1 cellular context compared by ENCODE assay signal in the genomic region with DNA sequence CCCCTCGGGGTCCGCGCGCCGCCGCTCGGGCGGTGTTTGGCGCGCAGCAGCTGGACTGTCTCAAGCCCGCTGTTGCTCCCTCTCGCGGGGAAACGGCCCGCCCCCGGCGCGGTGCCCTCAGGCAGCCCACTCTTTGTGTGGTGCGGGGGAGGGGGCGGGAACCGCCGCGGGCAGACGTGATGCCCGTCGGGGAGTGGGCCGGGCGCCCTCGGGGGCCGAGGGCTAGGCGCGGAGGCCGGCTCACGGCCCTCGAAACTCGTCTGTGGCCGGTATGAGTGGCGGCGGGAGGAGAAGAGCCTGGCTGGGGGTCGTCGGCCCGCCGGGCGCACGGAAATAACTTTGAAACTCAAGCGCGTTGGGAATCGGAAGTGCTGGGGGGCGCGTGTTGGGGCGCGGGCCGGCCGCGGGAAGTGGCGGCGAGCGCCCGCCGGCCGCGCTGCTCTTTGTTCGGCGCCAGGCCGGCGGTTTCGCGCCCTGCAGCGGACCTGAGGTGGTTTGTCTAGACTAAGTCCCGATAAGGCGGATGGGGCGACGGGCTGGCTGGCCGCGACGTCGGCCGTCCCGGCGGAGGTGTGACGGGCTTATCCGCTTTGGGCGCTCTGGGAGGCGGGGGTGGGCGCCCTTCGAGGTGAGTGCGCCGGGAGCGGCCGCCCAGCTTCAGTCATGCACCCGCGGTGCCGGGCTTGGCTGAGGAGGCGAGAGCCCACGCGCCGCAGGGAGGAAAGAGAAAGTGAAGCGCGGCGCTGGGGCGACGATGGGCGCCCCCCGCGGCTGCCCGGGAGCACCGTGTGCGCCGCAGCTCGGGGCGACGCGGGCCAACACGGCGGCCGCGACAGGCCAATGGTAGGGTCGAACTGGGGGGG.
TF ChIP-seq lines count a peak whose summit lies in the region.

No MANE protein-coding gene starts in this region.

TF ChIP-seq in HepG2, 621 proteins besides CTCF, POLR2A, EP300 and RAD21 (continued from another document and continues in another):
- TF ChIP-seq, protein P1, sequence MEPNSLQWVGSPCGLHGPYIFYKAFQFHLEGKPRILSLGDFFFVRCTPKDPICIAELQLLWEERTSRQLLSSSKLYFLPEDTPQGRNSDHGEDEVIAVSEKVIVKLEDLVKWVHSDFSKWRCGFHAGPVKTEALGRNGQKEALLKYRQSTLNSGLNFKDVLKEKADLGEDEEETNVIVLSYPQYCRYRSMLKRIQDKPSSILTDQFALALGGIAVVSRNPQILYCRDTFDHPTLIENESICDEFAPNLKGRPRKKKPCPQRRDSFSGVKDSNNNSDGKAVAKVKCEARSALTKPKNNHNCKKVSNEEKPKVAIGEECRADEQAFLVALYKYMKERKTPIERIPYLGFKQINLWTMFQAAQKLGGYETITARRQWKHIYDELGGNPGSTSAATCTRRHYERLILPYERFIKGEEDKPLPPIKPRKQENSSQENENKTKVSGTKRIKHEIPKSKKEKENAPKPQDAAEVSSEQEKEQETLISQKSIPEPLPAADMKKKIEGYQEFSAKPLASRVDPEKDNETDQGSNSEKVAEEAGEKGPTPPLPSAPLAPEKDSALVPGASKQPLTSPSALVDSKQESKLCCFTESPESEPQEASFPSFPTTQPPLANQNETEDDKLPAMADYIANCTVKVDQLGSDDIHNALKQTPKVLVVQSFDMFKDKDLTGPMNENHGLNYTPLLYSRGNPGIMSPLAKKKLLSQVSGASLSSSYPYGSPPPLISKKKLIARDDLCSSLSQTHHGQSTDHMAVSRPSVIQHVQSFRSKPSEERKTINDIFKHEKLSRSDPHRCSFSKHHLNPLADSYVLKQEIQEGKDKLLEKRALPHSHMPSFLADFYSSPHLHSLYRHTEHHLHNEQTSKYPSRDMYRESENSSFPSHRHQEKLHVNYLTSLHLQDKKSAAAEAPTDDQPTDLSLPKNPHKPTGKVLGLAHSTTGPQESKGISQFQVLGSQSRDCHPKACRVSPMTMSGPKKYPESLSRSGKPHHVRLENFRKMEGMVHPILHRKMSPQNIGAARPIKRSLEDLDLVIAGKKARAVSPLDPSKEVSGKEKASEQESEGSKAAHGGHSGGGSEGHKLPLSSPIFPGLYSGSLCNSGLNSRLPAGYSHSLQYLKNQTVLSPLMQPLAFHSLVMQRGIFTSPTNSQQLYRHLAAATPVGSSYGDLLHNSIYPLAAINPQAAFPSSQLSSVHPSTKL (CRISPR knock-in tag; IDR thresholded peaks at IDR 0.05) = no peak
- TF ChIP-seq ZFX (CRISPR knock-in tag; IDR thresholded peaks at IDR 0.05; ENCODE audit: low read depth) = no peak; the same call in 1 of the 2 replicates
- no peak for TF ChIP-seq BCL6 (CRISPR knock-in tag; IDR thresholded peaks at IDR 0.05)
- TF ChIP-seq, protein P2, sequence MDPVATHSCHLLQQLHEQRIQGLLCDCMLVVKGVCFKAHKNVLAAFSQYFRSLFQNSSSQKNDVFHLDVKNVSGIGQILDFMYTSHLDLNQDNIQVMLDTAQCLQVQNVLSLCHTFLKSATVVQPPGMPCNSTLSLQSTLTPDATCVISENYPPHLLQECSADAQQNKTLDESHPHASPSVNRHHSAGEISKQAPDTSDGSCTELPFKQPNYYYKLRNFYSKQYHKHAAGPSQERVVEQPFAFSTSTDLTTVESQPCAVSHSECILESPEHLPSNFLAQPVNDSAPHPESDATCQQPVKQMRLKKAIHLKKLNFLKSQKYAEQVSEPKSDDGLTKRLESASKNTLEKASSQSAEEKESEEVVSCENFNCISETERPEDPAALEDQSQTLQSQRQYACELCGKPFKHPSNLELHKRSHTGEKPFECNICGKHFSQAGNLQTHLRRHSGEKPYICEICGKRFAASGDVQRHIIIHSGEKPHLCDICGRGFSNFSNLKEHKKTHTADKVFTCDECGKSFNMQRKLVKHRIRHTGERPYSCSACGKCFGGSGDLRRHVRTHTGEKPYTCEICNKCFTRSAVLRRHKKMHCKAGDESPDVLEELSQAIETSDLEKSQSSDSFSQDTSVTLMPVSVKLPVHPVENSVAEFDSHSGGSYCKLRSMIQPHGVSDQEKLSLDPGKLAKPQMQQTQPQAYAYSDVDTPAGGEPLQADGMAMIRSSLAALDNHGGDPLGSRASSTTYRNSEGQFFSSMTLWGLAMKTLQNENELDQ (CRISPR knock-in tag; IDR thresholded peaks at IDR 0.05; ENCODE audit: borderline replicate concordance) = no peak
- no peak for TF ChIP-seq ZZZ3 (CRISPR knock-in tag; IDR thresholded peaks at IDR 0.05; ENCODE audit: borderline replicate concordance)
- no peak; the same call in 1 of the 2 replicates for TF ChIP-seq GLI4 (CRISPR knock-in tag; IDR thresholded peaks at IDR 0.05; ENCODE audit: borderline replicate concordance)
- no peak; the same call in 1 of the 2 replicates for TF ChIP-seq ZNF570 (CRISPR knock-in tag; IDR thresholded peaks at IDR 0.05; ENCODE audit: borderline replicate concordance)
- no peak for TF ChIP-seq ZNF12 (CRISPR knock-in tag; IDR thresholded peaks at IDR 0.05)
- TF ChIP-seq TEAD3 (CRISPR knock-in tag; optimal IDR thresholded peaks at IDR 0.05; ENCODE audit: borderline replicate concordance) = no peak
- TF ChIP-seq, protein P3, sequence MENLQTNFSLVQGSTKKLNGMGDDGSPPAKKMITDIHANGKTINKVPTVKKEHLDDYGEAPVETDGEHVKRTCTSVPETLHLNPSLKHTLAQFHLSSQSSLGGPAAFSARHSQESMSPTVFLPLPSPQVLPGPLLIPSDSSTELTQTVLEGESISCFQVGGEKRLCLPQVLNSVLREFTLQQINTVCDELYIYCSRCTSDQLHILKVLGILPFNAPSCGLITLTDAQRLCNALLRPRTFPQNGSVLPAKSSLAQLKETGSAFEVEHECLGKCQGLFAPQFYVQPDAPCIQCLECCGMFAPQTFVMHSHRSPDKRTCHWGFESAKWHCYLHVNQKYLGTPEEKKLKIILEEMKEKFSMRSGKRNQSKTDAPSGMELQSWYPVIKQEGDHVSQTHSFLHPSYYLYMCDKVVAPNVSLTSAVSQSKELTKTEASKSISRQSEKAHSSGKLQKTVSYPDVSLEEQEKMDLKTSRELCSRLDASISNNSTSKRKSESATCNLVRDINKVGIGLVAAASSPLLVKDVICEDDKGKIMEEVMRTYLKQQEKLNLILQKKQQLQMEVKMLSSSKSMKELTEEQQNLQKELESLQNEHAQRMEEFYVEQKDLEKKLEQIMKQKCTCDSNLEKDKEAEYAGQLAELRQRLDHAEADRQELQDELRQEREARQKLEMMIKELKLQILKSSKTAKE (CRISPR knock-in tag; IDR thresholded peaks at IDR 0.05; ENCODE audit: borderline replicate concordance) = 0 out of 2 replicates have a peak, but pooled peaks have one; percentile 22
- TF ChIP-seq, protein P4, sequence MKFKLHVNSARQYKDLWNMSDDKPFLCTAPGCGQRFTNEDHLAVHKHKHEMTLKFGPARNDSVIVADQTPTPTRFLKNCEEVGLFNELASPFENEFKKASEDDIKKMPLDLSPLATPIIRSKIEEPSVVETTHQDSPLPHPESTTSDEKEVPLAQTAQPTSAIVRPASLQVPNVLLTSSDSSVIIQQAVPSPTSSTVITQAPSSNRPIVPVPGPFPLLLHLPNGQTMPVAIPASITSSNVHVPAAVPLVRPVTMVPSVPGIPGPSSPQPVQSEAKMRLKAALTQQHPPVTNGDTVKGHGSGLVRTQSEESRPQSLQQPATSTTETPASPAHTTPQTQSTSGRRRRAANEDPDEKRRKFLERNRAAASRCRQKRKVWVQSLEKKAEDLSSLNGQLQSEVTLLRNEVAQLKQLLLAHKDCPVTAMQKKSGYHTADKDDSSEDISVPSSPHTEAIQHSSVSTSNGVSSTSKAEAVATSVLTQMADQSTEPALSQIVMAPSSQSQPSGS (CRISPR knock-in tag; IDR thresholded peaks at IDR 0.05) = no peak
- no peak for TF ChIP-seq ZNF709 (CRISPR knock-in tag; IDR thresholded peaks at IDR 0.05)
- no peak for TF ChIP-seq RBAK (CRISPR knock-in tag; IDR thresholded peaks at IDR 0.05)
- no peak for TF ChIP-seq JUNB (CRISPR knock-in tag; IDR thresholded peaks at IDR 0.05; ENCODE audit: borderline replicate concordance)
- TF ChIP-seq, protein P5, sequence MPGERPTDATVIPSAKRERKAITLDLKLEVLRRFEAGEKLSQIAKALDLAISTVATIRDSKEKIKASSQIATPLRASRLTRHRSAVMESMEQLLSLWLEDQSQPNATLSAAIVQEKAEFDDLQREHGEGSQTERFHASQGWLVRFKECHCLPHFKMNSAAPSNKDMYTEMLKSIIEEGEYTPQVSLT (CRISPR knock-in tag; IDR thresholded peaks at IDR 0.05; ENCODE audit: borderline replicate concordance, low read depth) = no peak
- no peak for TF ChIP-seq ZNF234 (CRISPR knock-in tag; conservative IDR thresholded peaks at IDR 0.05)
- TF ChIP-seq, protein P6, sequence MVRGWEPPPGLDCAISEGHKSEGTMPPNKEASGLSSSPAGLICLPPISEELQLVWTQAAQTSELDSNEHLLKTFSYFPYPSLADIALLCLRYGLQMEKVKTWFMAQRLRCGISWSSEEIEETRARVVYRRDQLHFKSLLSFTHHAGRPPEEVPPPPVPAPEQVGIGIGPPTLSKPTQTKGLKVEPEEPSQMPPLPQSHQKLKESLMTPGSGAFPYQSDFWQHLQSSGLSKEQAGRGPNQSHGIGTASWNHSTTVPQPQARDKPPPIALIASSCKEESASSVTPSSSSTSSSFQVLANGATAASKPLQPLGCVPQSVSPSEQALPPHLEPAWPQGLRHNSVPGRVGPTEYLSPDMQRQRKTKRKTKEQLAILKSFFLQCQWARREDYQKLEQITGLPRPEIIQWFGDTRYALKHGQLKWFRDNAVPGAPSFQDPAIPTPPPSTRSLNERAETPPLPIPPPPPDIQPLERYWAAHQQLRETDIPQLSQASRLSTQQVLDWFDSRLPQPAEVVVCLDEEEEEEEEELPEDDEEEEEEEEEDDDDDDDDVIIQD (CRISPR knock-in tag; IDR thresholded peaks at IDR 0.05; ENCODE audit: low read depth) = no peak
- TF ChIP-seq, protein P7, sequence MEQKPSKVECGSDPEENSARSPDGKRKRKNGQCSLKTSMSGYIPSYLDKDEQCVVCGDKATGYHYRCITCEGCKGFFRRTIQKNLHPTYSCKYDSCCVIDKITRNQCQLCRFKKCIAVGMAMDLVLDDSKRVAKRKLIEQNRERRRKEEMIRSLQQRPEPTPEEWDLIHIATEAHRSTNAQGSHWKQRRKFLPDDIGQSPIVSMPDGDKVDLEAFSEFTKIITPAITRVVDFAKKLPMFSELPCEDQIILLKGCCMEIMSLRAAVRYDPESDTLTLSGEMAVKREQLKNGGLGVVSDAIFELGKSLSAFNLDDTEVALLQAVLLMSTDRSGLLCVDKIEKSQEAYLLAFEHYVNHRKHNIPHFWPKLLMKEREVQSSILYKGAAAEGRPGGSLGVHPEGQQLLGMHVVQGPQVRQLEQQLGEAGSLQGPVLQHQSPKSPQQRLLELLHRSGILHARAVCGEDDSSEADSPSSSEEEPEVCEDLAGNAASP (CRISPR knock-in tag; IDR thresholded peaks at IDR 0.05; ENCODE audit: borderline replicate concordance) = no peak
- TF ChIP-seq, protein P8, sequence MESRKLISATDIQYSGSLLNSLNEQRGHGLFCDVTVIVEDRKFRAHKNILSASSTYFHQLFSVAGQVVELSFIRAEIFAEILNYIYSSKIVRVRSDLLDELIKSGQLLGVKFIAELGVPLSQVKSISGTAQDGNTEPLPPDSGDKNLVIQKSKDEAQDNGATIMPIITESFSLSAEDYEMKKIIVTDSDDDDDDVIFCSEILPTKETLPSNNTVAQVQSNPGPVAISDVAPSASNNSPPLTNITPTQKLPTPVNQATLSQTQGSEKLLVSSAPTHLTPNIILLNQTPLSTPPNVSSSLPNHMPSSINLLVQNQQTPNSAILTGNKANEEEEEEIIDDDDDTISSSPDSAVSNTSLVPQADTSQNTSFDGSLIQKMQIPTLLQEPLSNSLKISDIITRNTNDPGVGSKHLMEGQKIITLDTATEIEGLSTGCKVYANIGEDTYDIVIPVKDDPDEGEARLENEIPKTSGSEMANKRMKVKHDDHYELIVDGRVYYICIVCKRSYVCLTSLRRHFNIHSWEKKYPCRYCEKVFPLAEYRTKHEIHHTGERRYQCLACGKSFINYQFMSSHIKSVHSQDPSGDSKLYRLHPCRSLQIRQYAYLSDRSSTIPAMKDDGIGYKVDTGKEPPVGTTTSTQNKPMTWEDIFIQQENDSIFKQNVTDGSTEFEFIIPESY (CRISPR knock-in tag; IDR thresholded peaks at IDR 0.05) = no peak
- TF ChIP-seq CREM (IDR thresholded peaks at IDR 0.05) = no peak
- TF ChIP-seq CREM (CRISPR knock-in tag; IDR thresholded peaks at IDR 0.05) = no peak
- TF ChIP-seq TOE1 (CRISPR knock-in tag; IDR thresholded peaks at IDR 0.05) = no peak
- no peak for TF ChIP-seq PHB2 (IDR thresholded peaks at IDR 0.05; ENCODE audit: partially characterized antibody)
- TF ChIP-seq, protein P9, sequence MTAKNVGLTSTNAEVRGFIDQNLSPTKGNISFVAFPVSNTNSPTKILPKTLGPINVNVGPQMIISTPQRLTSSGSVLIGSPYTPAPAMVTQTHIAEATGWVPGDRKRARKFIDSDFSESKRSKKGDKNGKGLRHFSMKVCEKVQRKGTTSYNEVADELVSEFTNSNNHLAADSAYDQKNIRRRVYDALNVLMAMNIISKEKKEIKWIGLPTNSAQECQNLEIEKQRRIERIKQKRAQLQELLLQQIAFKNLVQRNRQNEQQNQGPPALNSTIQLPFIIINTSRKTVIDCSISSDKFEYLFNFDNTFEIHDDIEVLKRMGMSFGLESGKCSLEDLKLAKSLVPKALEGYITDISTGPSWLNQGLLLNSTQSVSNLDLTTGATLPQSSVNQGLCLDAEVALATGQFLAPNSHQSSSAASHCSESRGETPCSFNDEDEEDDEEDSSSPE (CRISPR knock-in tag; IDR thresholded peaks at IDR 0.05) = no peak
- peak; percentile 66; the same call in 1 of the 2 replicates for TF ChIP-seq ZNF589 (CRISPR knock-in tag; conservative IDR thresholded peaks at IDR 0.05)
- no peak for TF ChIP-seq NPAS2 (CRISPR knock-in tag; IDR thresholded peaks at IDR 0.05; ENCODE audit: borderline replicate concordance)
- TF ChIP-seq, protein P10, sequence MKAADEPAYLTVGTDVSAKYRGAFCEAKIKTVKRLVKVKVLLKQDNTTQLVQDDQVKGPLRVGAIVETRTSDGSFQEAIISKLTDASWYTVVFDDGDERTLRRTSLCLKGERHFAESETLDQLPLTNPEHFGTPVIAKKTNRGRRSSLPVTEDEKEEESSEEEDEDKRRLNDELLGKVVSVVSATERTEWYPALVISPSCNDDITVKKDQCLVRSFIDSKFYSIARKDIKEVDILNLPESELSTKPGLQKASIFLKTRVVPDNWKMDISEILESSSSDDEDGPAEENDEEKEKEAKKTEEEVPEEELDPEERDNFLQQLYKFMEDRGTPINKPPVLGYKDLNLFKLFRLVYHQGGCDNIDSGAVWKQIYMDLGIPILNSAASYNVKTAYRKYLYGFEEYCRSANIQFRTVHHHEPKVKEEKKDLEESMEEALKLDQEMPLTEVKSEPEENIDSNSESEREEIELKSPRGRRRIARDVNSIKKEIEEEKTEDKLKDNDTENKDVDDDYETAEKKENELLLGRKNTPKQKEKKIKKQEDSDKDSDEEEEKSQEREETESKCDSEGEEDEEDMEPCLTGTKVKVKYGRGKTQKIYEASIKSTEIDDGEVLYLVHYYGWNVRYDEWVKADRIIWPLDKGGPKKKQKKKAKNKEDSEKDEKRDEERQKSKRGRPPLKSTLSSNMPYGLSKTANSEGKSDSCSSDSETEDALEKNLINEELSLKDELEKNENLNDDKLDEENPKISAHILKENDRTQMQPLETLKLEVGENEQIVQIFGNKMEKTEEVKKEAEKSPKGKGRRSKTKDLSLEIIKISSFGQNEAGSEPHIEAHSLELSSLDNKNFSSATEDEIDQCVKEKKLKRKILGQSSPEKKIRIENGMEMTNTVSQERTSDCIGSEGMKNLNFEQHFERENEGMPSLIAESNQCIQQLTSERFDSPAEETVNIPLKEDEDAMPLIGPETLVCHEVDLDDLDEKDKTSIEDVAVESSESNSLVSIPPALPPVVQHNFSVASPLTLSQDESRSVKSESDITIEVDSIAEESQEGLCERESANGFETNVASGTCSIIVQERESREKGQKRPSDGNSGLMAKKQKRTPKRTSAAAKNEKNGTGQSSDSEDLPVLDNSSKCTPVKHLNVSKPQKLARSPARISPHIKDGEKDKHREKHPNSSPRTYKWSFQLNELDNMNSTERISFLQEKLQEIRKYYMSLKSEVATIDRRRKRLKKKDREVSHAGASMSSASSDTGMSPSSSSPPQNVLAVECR (CRISPR knock-in tag; IDR thresholded peaks at IDR 0.05; ENCODE audit: borderline replicate concordance) = no peak
- TF ChIP-seq CREB1 (IDR thresholded peaks at IDR 0.05) = no peak
- TF ChIP-seq CREB1 (CRISPR knock-in tag; IDR thresholded peaks at IDR 0.05) = no peak
- TF ChIP-seq ATF7-NPFF (CRISPR knock-in tag; IDR thresholded peaks at IDR 0.05; ENCODE audit: low read depth) = 0 out of 2 replicates have a peak, but pooled peaks have one; percentile 18
